ENCODE assay signal across 1 cellular context in the genomic region with DNA sequence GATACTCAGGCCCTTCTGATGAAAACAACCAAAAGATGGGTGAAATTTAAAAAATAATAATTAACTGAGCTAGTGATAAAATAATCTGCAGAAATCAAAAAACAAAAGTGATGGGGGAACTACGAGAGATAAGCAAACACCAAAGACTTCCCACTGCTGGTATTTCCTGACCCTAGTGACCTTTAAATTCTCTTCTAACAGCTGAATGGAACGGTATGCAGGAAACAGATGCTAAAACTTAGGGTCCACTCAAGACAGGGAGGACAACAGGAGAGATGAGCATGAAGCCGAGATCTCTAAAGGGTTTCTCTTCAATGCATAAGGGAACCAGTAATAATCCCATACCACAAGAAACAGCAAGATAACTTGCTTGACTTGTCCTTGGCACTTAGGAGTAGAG.
TF ChIP-seq lines count a peak whose summit lies in the region.

No MANE protein-coding gene starts in this region.

TF ChIP-seq in endothelial cell of umbilical vein, 7 proteins besides CTCF, POLR2A, EP300 and RAD21 (continued from another document):
- TF ChIP-seq, protein P1, sequence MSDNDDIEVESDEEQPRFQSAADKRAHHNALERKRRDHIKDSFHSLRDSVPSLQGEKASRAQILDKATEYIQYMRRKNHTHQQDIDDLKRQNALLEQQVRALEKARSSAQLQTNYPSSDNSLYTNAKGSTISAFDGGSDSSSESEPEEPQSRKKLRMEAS (IDR thresholded peaks at IDR 0.05; ENCODE audit: insufficient read depth, insufficient read length), result no peak
- peak; percentile 19 for TF ChIP-seq GATA2 (IDR thresholded peaks at IDR 0.05; ENCODE audit: insufficient read depth, insufficient read length, low read depth, low read length)
